In the genomic region with DNA sequence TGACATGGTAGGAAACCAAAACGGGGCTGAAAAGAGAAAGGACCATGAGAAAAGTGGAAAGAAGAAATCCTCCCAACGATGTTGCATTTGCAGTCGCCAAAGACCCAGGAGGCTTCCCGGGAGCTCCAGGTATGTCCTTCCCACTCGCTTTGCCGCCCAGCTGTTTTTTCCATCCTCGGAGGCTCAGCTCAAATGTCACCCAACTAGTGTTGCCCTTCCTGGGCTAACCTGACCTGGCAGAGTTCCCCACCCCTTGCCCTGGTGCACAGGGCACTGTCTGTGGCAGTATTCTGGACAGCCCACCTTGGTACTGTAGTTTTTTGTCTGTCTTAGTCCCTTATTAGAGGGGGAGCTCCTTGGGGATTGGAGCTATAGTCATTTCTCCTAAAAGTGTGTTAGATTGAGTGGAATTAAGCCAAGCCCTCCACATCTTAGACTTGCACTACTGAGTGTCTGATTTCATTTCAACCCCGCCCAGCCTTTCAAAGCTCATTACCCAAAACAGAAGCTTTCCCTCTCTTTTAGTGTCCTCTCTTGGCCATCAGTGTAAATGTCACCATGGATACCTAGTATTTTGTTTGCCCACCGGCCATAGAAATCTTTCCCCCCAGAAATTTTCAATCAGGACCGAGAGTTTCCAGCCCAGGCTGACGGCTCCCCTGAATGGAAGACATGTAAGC, we compare ENCODE assay signal across 1 cellular context.
TF ChIP-seq lines count a peak whose summit lies in the region.

No MANE protein-coding gene starts in this region.

TF ChIP-seq in IMR-90, 13 proteins besides CTCF, POLR2A, EP300 and RAD21:
- no peak for TF ChIP-seq MAZ (IDR thresholded peaks at IDR 0.05; ENCODE audit: borderline replicate concordance, low read depth, low read length)
- TF ChIP-seq CEBPB (IDR thresholded peaks at IDR 0.05; ENCODE audit: low read depth, low read length), result no peak
- TF ChIP-seq CHD1 (IDR thresholded peaks at IDR 0.05; ENCODE audit: low read depth, low read length), result no peak
- no peak for TF ChIP-seq RFX5 (IDR thresholded peaks at IDR 0.05; ENCODE audit: low read depth, low read length)
- TF ChIP-seq, protein P1, sequence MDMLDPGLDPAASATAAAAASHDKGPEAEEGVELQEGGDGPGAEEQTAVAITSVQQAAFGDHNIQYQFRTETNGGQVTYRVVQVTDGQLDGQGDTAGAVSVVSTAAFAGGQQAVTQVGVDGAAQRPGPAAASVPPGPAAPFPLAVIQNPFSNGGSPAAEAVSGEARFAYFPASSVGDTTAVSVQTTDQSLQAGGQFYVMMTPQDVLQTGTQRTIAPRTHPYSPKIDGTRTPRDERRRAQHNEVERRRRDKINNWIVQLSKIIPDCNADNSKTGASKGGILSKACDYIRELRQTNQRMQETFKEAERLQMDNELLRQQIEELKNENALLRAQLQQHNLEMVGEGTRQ (IDR thresholded peaks at IDR 0.05; ENCODE audit: low read depth, low read length), result no peak
- no peak for TF ChIP-seq FOS (IDR thresholded peaks at IDR 0.05; ENCODE audit: low read depth, low read length)
